20 cellular contexts compared by ENCODE assay signal in genomic region chr10:7428673-7429350, GRCh38. TPM values are rescaled to one million over a fixed set of nuclear protein-coding genes. Genes with fewer than 3 reads are reported as not detected.
DNase-seq lines count a peak whose midpoint lies in the region; ATAC-seq, FAIRE-seq and TF ChIP-seq lines count a peak whose summit lies in the region.
"Had no signal": no experiment of that assay in that cellular context is flagged by ENCODE, and none has a peak within 500 bp of the region (broad histone marks: within the 10 kb centered on the region; RNA-seq: fewer than 3 reads in every experiment).

No MANE protein-coding gene starts in this region.

- ATAC-seq in GM18868 (IDR thresholded peaks at IDR 0.05; ENCODE audit: unreplicated experiment) (peak; percentile 63), psoas muscle (peak; percentile 70 to 95 (median 85))
- ATAC-seq in naive thymus-derived CD4-positive, alpha-beta T cell, result no peak

- H3K27ac ChIP-seq in KMS-11 (peak overlapping the region; percentile 72), psoas muscle (peak overlapping the region; percentile 58)
- no peak overlapping the region for H3K27ac ChIP-seq in naive thymus-derived CD4-positive, alpha-beta T cell (ENCODE audit: low read depth, low read length)
- H3K27ac ChIP-seq: SJSA1 had no signal

- peaks cover 0 to 6% (median 0%) of the 10 kb centered on the region in 5 donors for H3K36me3 Mint-ChIP-seq in naive thymus-derived CD4-positive, alpha-beta T cell
- H3K36me3 Mint-ChIP-seq: CD14-positive monocyte had no signal

- H3K9me3 ChIP-seq in psoas muscle, result no peaks in the 10 kb centered on the region
- no peaks in the 10 kb centered on the region for H3K9me3 ChIP-seq in naive thymus-derived CD4-positive, alpha-beta T cell (ENCODE audit: control insufficient read depth in 2 of 3, low read length in 3 of 3)
- H3K9me3 ChIP-seq: HAP-1, SJSA1 had no signal

- H3K27me3 Mint-ChIP-seq in naive thymus-derived CD4-positive, alpha-beta T cell, result peaks cover 0 to 40% (median 0%) of the 10 kb centered on the region in 5 donors

- intact Hi-C loops in psoas muscle (cut with DNase I), result no loop called here
- intact Hi-C loops in naive thymus-derived CD4-positive, alpha-beta T cell (cut with micrococcal nuclease), result no loop called here

- H3K27me3 ChIP-seq in KMS-11 (ENCODE audit: insufficient read depth, low read depth), result no peaks in the 10 kb centered on the region
- no peaks in the 10 kb centered on the region for H3K27me3 ChIP-seq in psoas muscle (ENCODE audit: insufficient read depth in 3 of 3, low read length in 2 of 3)
- H3K27me3 ChIP-seq in naive thymus-derived CD4-positive, alpha-beta T cell (ENCODE audit: control insufficient read depth in 2 of 2, insufficient read depth in 2 of 2, low read length in 2 of 2), result no peaks in the 10 kb centered on the region

- no peaks in the 10 kb centered on the region for H4K20me1 ChIP-seq in KMS-11 (ENCODE audit: insufficient read depth)

- H3K4me3 Mint-ChIP-seq in naive thymus-derived CD4-positive, alpha-beta T cell, result no peak overlapping the region
- H3K4me3 Mint-ChIP-seq: CD14-positive monocyte had no signal

- H2AFZ ChIP-seq in KMS-11 (ENCODE audit: low read depth), result peak overlapping the region; percentile 87

- H3K4me3 ChIP-seq in KMS-11 (IDR thresholded peaks at IDR 0.05; ENCODE audit: insufficient read depth, low read depth, low read length), result no peak overlapping the region
- H3K4me3 ChIP-seq in psoas muscle, result no peak overlapping the region
- H3K4me3 ChIP-seq in naive thymus-derived CD4-positive, alpha-beta T cell (ENCODE audit: low read length), result no peak overlapping the region
- H3K4me3 ChIP-seq: HAP-1, SJSA1 had no signal

- H3K79me2 ChIP-seq in KMS-11 (ENCODE audit: insufficient read depth, low read depth), result no peaks in the 10 kb centered on the region

- H3K9ac ChIP-seq in KMS-11, result peak overlapping the region; percentile 28; the same call in 1 of the 2 replicates

- peaks cover 0 to 4% (median 0%) of the 10 kb centered on the region in 11 donors for H3K9me3 Mint-ChIP-seq in naive thymus-derived CD4-positive, alpha-beta T cell

- H3K4me1 ChIP-seq in KMS-11 (ENCODE audit: low read depth, poor library complexity, severe bottlenecking), result peaks cover 21% of the 10 kb centered on the region
- no peaks in the 10 kb centered on the region for H3K4me1 ChIP-seq in psoas muscle
- no peaks in the 10 kb centered on the region for H3K4me1 ChIP-seq in naive thymus-derived CD4-positive, alpha-beta T cell (ENCODE audit: control insufficient read depth in 2 of 2, insufficient read depth in 2 of 2, low read length in 2 of 2)
- H3K4me1 ChIP-seq: SJSA1 had no signal

- WGBS in psoas muscle, 3 donors, result 56 to 70% (median 63%) methylated on average over 5 of the region's 5 CpGs

- peak; percentile 13 for DNase-seq in OCI-M1 (lab: John Stamatoyannopoulos, UW)
- DNase-seq in psoas muscle, result no peak
- DNase-seq in naive thymus-derived CD4-positive, alpha-beta T cell, result no peak
- DNase-seq in urothelium cell line (ENCODE audit: low spot score), result no peak
- DNase-seq in GM03348 (ENCODE audit: low spot score), result no peak
- DNase-seq: ACHN, AML-193, DMS 273 treated with DMSO at 0.1 percent for 48 hours, GF-D8, NCI-H1092 treated with DMSO at 0.1 percent for 48 hours, NCI-H1694 treated with DMSO at 0.1 percent for 48 hours, NCI-H2107, NCI-H226, NCI-H524 treated with DMSO at 0.1 percent for 48 hours, T-helper 2 cell had no signal

- POLR2A ChIA-PET in naive thymus-derived CD4-positive, alpha-beta T cell (lab: Charles Lee), result interaction anchor here (0.7 kb wide), 1 partner anchor 121 kb away, joined by 3 read pairs; no protein-coding TSS in a partner anchor

- FAIRE-seq in urothelium cell line (lab: Jason Lieb, UNC), result no peak

- peak overlapping the region; percentile 87 for H3K4me2 ChIP-seq in KMS-11

- peaks cover 9 to 24% (median 17%) of the 10 kb centered on the region in 7 donors for H3K4me1 Mint-ChIP-seq in naive thymus-derived CD4-positive, alpha-beta T cell

- no peak overlapping the region for H3K27ac Mint-ChIP-seq in naive thymus-derived CD4-positive, alpha-beta T cell
- H3K27ac Mint-ChIP-seq: CD14-positive monocyte had no signal

- H3K36me3 ChIP-seq in KMS-11 (ENCODE audit: insufficient read depth) (no peaks in the 10 kb centered on the region), psoas muscle (ENCODE audit: insufficient read depth in 1 of 2, low read depth in 1 of 2) (no peaks in the 10 kb centered on the region)
- H3K36me3 ChIP-seq in naive thymus-derived CD4-positive, alpha-beta T cell (ENCODE audit: control insufficient read depth in 2 of 3, insufficient read depth in 3 of 3, low read length in 3 of 3), result no peaks in the 10 kb centered on the region
- H3K36me3 ChIP-seq: HAP-1, SJSA1 had no signal

- TF ChIP-seq CTCF in KMS-11 (conservative IDR thresholded peaks at IDR 0.05; ENCODE audit: low read depth, low read length), result no peak
- TF ChIP-seq CTCF in psoas muscle (IDR thresholded peaks at IDR 0.05), result no peak

- CTCF ChIA-PET in naive thymus-derived CD4-positive, alpha-beta T cell (lab: Charles Lee), result interaction anchor here (1.3 kb wide), 1 partner anchor 9 kb away, joined by 8 read pairs; no protein-coding TSS in a partner anchor

RNA-seq across cellular contexts. Expression of gene SFMBT2, which starts 18.0 kb away (rescaled TPM):
- total RNA-seq in psoas muscle, result 1 to 10 TPM; 3.0 to 8.2 (median 5.0) TPM
- polyA plus RNA-seq in psoas muscle, result under 1 TPM; 0.53 to 0.87 (median 0.59) TPM
- total RNA-seq in naive thymus-derived CD4-positive, alpha-beta T cell, result 10 to 100 TPM; 38.6 to 50.9 (median 40.9) TPM
- 1 to 10 TPM; 7.4 to 8.1 TPM for polyA plus RNA-seq in naive thymus-derived CD4-positive, alpha-beta T cell

Comparison
In these comparisons a context has a peak if more than half of its experiments do, and no peak if none do; other contexts are left out.
1. RNA of gene SFMBT2, which starts 18.0 kb away (total RNA-seq): 38.6 to 50.9 TPM in naive thymus-derived CD4-positive, alpha-beta T cell; 3.0 to 8.2 TPM in psoas muscle; every median in the first group is over 4 times any median in the second.